In genomic region chr5:1887400-1888360, GRCh38 we compare ENCODE assay signal across 22 cellular contexts. TPM values are rescaled to one million over a fixed set of nuclear protein-coding genes. Genes with fewer than 3 reads are reported as not detected.
DNase-seq lines count a peak whose midpoint lies in the region; ATAC-seq, FAIRE-seq and TF ChIP-seq lines count a peak whose summit lies in the region.
"Had no signal": no experiment of that assay in that cellular context is flagged by ENCODE, and none has a peak within 500 bp of the region (broad histone marks: within the 10 kb centered on the region; RNA-seq: fewer than 3 reads in every experiment).

No MANE protein-coding gene starts in this region.

- H2AFZ ChIP-seq in keratinocyte (ENCODE audit: control insufficient read depth, low read length), result peak overlapping the region; percentile 36

- no peak for ATAC-seq in GM21423 (IDR thresholded peaks at IDR 0.05; ENCODE audit: unreplicated experiment)
- ATAC-seq: HepG2, left lobe of liver, PC-3, SK-N-SH treated with all-trans-retinoic acid at 6 μM for 48 hours had no signal

- TF ChIP-seq POLR2A in suprapubic skin (IDR thresholded peaks at IDR 0.05), result no peak

- H3K9me3 ChIP-seq in keratinocyte (ENCODE audit: control insufficient read depth, low read depth, low read length) (no peaks in the 10 kb centered on the region), suprapubic skin (no peaks in the 10 kb centered on the region)

- H4K20me1 ChIP-seq in keratinocyte (ENCODE audit: control insufficient read depth, extremely low read depth, insufficient read depth, low read length), result no peaks in the 10 kb centered on the region

- H3K27me3 ChIP-seq in keratinocyte (ENCODE audit: control insufficient read depth, extremely low read depth, insufficient read depth, low read length), result no peaks in the 10 kb centered on the region
- H3K27me3 ChIP-seq in suprapubic skin, result peaks cover 88% of the 10 kb centered on the region

- H3K4me2 ChIP-seq in keratinocyte (ENCODE audit: control insufficient read depth, extremely low read depth, insufficient read depth, low read depth, low read length), result peak overlapping the region; percentile 79

- H3K4me3 ChIP-seq in keratinocyte (ENCODE audit: control insufficient read depth in 2 of 3, extremely low read depth in 1 of 3, insufficient read depth in 2 of 3, low read depth in 1 of 3, low read length in 3 of 3) (peak overlapping the region; percentile 54 to 89 (median 88)), suprapubic skin (peak overlapping the region; percentile 60)

- TF ChIP-seq CTCF in keratinocyte (optimal IDR thresholded peaks at IDR 0.05 in 1 of 3, IDR thresholded peaks at IDR 0.05 in 1 of 3, conservative IDR thresholded peaks at IDR 0.05 in 1 of 3; ENCODE audit: extremely low read depth in 1 of 3, insufficient read depth in 2 of 3, low read length in 3 of 3) (peak in 1 of 3 experiments; percentile 20), suprapubic skin (IDR thresholded peaks at IDR 0.05) (no peak)

- FAIRE-seq in keratinocyte (lab: Jason Lieb, UNC), result no peak
- FAIRE-seq: colon, HepG2 had no signal

- no peaks in the 10 kb centered on the region for H3K9me1 ChIP-seq in keratinocyte (ENCODE audit: control insufficient read depth, extremely low read depth, insufficient read depth, low read length)

- H3K79me2 ChIP-seq in keratinocyte (ENCODE audit: control insufficient read depth, insufficient read depth, low read length), result peaks cover 32% of the 10 kb centered on the region

- H3K4me1 ChIP-seq in keratinocyte (ENCODE audit: control insufficient read depth, extremely low read depth, insufficient read depth, low read length), result peaks cover 23% of the 10 kb centered on the region
- H3K4me1 ChIP-seq in suprapubic skin, result peaks cover 44% of the 10 kb centered on the region

- H3K36me3 ChIP-seq in keratinocyte (ENCODE audit: control insufficient read depth in 2 of 2, extremely low read depth in 1 of 2, insufficient read depth in 2 of 2, low read length in 2 of 2), result no peaks in the 10 kb centered on the region
- H3K36me3 ChIP-seq in suprapubic skin, result no peaks in the 10 kb centered on the region

- dilution Hi-C loops in keratinocyte (cut with MboI; ENCODE audit: extremely low pct_ligation_motif_present, low sequenced_read_pairs), result no loop called here

- peak overlapping the region; percentile 71 for H3K27ac ChIP-seq in epithelial cell of prostate
- peak overlapping the region; percentile 71 for H3K27ac ChIP-seq in keratinocyte (ENCODE audit: control insufficient read depth, insufficient read depth, low read length)
- H3K27ac ChIP-seq in suprapubic skin, result peak overlapping the region; percentile 85
- H3K27ac ChIP-seq: 22Rv1 had no signal

- DNase-seq in NCI-H748 (lab: John Stamatoyannopoulos, UW; ENCODE audit: unreplicated experiment) (peak; percentile 49), NCI-H748 treated with DMSO at 0.1 percent for 48 hours (lab: John Stamatoyannopoulos, UW) (no peak), epithelial cell of prostate (ENCODE audit: low read depth, low spot score) (no peak), keratinocyte (ENCODE audit: low read depth, low spot score) (no peak), suprapubic skin (ENCODE audit: low spot score in 2 of 2) (no peak), NCI-H2227 (lab: John Stamatoyannopoulos, UW; ENCODE audit: unreplicated experiment) (no peak), D341Med (ENCODE audit: low spot score) (no peak)
- DNase-seq: erythroblast, GOT3, naive B cell, NCI-H2029, NCI-H510A treated with DMSO at 0.1 percent for 48 hours, PC-3 had no signal

- no peak for TF ChIP-seq EP300 in suprapubic skin (IDR thresholded peaks at IDR 0.05)

- 15% methylated on average over 15 of the region's 48 CpGs for WGBS in suprapubic skin

- H3K9ac ChIP-seq in keratinocyte (ENCODE audit: control insufficient read depth, extremely low read depth, insufficient read depth, low read length), result peak overlapping the region; percentile 98

RNA-seq across cellular contexts. Expression of gene IRX4, which starts 5.0 kb away (rescaled TPM):
- 14.6 to 34.2 TPM (median 18.2 TPM) in 3 replicates for polyA plus RNA-seq in keratinocyte
- 13.6 TPM for polyA plus RNA-seq in keratinocyte (2011; ENCODE audit: low read depth)
- polyA plus RNA-seq in keratinocyte (2011; cell fraction: cytosol; rRNA removed), result 6.5 and 16.3 TPM in 2 replicates
- 34.8 and 47.6 TPM in 2 replicates for polyA plus RNA-seq in keratinocyte (2011; cell fraction: nucleus; rRNA removed)
- polyA plus RNA-seq in keratinocyte (2012; ENCODE audit: low replicate concordance), result 15.4 and 29.7 TPM in 2 replicates
- polyA minus RNA-seq in keratinocyte, result 5.0 to 16.1 TPM (median 7.4 TPM) in 3 replicates
- 43.7 TPM for polyA minus RNA-seq in keratinocyte (2011; cell fraction: cytosol; rRNA and poly(A)+ RNA removed)
- 22.8 and 27.1 TPM in 2 replicates for polyA minus RNA-seq in keratinocyte (2011; cell fraction: nucleus; rRNA and poly(A)+ RNA removed)
- 10 to 100 TPM; 20.3 to 45.9 (median 33.5) TPM for total RNA-seq in suprapubic skin
- total RNA-seq: activated T-helper 2 cell treated with anti-CD3 and anti-CD28 coated beads, Interferon-gamma antibody, Interleukin-2, Interleukin-4, amounts not matched to agents 10 μg/mL and 5 μg/mL and 100 μg/mL, durations not matched to agents 14 hours and 24 hours and 36 hours; HepG2; left lobe of liver; PC-3; renal cortical epithelial cell; temporal lobe had no signal
- polyA plus RNA-seq: HepG2 had no signal
